Comparison of ENCODE assay signal across 1 cellular context in the genomic region with DNA sequence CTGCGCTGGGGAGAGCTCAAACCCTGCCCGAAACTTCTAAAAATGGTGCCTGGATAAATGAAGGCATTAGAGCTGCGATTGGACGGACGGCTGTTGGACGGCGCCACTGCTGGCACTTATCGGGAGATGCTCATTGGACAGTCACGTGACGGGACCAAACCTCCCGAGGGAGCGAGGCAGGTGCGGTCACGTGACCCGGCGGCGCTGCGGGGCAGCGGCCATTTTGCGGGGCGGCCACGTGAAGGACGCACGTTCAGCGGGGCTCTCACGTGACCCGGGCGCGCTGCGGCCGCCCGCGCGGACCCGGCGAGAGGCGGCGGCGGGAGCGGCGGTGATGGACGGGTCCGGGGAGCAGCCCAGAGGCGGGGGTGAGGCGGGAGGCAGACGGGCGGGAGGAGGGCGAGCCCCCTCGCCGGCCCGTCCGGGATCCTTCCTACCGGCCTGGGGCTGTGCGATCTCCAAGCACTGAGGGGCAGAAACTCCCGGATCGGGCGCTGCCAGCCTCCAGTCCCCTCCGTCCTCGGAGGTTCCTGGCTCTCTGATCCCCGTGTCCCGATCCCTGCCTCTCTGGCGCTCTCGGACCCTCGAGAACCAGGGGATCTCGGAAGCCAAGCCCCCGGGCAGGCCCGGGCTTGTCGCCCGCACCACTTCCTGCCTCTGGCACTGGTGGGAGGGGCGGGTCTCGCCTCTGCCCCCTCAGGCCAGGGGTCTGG.
TF ChIP-seq lines count a peak whose summit lies in the region.

A gene (plus strand): TSS at position 281 of the 713 bp plus-strand sequence. CDS start 54 bp downstream, at position 335.

TF ChIP-seq in K562, 482 proteins besides CTCF, POLR2A, EP300 and RAD21 (continued from another document and continues in another):
- peak; percentile 72 for TF ChIP-seq SAP30 (IDR thresholded peaks at IDR 0.05; ENCODE audit: borderline replicate concordance, insufficient read depth, low read depth, low read length, poor library complexity, severe bottlenecking)
- TF ChIP-seq SAFB2 (IDR thresholded peaks at IDR 0.05; ENCODE audit: borderline replicate concordance, low read depth, low read length, severe bottlenecking) = no peak
- TF ChIP-seq KDM4B (IDR thresholded peaks at IDR 0.05; ENCODE audit: borderline replicate concordance in 2 of 2, low read depth in 1 of 2) = peak in 1 of 2 experiments; percentile 35; a peak in 1 of 4 replicates
- TF ChIP-seq KAT8 (IDR thresholded peaks at IDR 0.05; ENCODE audit: low read depth) = no peak
- peak; percentile 27 for TF ChIP-seq CHD1 (IDR thresholded peaks at IDR 0.05; ENCODE audit: low read length)
- TF ChIP-seq CXXC5 (CRISPR knock-in tag; IDR thresholded peaks at IDR 0.05) = peak; percentile 100
- peak; percentile 72 for TF ChIP-seq NFIC (IDR thresholded peaks at IDR 0.05)
- TF ChIP-seq SIX5 (IDR thresholded peaks at IDR 0.05; ENCODE audit: borderline replicate concordance in 1 of 2, insufficient read depth in 1 of 2, low read depth in 1 of 2, low read length in 2 of 2) = peak; percentile 58 to 62; a peak in 3 of 4 replicates
- TF ChIP-seq, protein P1, sequence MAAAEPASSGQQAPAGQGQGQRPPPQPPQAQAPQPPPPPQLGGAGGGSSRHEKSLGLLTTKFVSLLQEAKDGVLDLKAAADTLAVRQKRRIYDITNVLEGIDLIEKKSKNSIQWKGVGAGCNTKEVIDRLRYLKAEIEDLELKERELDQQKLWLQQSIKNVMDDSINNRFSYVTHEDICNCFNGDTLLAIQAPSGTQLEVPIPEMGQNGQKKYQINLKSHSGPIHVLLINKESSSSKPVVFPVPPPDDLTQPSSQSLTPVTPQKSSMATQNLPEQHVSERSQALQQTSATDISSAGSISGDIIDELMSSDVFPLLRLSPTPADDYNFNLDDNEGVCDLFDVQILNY (CRISPR knock-in tag; IDR thresholded peaks at IDR 0.05) = no peak
- peak; percentile 93 for TF ChIP-seq MBD2 (IDR thresholded peaks at IDR 0.05; ENCODE audit: borderline replicate concordance, low read depth)
- no peak for TF ChIP-seq BACH1 (tag; IDR thresholded peaks at IDR 0.05)
- TF ChIP-seq NR2C2 (CRISPR knock-in tag; IDR thresholded peaks at IDR 0.05) = peak; percentile 60; the same call in 1 of the 2 replicates
- TF ChIP-seq NR2C2 (tag; IDR thresholded peaks at IDR 0.05) = peak; percentile 85
- no peak for TF ChIP-seq HNRNPL (IDR thresholded peaks at IDR 0.05; ENCODE audit: low read depth, low read length)
- TF ChIP-seq ILF3 (IDR thresholded peaks at IDR 0.05; ENCODE audit: borderline replicate concordance) = peak; percentile 98
- TF ChIP-seq, protein P2, sequence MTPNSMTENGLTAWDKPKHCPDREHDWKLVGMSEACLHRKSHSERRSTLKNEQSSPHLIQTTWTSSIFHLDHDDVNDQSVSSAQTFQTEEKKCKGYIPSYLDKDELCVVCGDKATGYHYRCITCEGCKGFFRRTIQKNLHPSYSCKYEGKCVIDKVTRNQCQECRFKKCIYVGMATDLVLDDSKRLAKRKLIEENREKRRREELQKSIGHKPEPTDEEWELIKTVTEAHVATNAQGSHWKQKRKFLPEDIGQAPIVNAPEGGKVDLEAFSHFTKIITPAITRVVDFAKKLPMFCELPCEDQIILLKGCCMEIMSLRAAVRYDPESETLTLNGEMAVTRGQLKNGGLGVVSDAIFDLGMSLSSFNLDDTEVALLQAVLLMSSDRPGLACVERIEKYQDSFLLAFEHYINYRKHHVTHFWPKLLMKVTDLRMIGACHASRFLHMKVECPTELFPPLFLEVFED (CRISPR knock-in tag; conservative IDR thresholded peaks at IDR 0.05) = no peak
- TF ChIP-seq YY1 (IDR thresholded peaks at IDR 0.05; ENCODE audit: borderline replicate concordance in 1 of 3, control insufficient read depth in 1 of 3, extremely low read depth in 1 of 3, insufficient read depth in 3 of 3, insufficient read length in 1 of 3, insufficient replicate concordance in 2 of 3, low read depth in 1 of 3, low read length in 2 of 3) = peak; percentile 99 to 100 (median 100)
- peak; percentile 65; the same call in 1 of the 2 replicates for TF ChIP-seq MTA3 (IDR thresholded peaks at IDR 0.05; ENCODE audit: borderline replicate concordance)
- TF ChIP-seq ATF1 (CRISPR knock-in tag; IDR thresholded peaks at IDR 0.05) = no peak
- peak; percentile 91 for TF ChIP-seq ATF1 (tag; IDR thresholded peaks at IDR 0.05)
- TF ChIP-seq, protein P3, sequence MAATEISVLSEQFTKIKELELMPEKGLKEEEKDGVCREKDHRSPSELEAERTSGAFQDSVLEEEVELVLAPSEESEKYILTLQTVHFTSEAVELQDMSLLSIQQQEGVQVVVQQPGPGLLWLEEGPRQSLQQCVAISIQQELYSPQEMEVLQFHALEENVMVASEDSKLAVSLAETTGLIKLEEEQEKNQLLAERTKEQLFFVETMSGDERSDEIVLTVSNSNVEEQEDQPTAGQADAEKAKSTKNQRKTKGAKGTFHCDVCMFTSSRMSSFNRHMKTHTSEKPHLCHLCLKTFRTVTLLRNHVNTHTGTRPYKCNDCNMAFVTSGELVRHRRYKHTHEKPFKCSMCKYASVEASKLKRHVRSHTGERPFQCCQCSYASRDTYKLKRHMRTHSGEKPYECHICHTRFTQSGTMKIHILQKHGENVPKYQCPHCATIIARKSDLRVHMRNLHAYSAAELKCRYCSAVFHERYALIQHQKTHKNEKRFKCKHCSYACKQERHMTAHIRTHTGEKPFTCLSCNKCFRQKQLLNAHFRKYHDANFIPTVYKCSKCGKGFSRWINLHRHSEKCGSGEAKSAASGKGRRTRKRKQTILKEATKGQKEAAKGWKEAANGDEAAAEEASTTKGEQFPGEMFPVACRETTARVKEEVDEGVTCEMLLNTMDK (IDR thresholded peaks at IDR 0.05; ENCODE audit: borderline replicate concordance, insufficient read depth, low read depth, low read length, poor library complexity, severe bottlenecking) = peak; percentile 75
- TF ChIP-seq HIVEP1 (CRISPR knock-in tag; IDR thresholded peaks at IDR 0.05) = no peak
- no peak for TF ChIP-seq BCOR (IDR thresholded peaks at IDR 0.05)
- TF ChIP-seq TBP (optimal IDR thresholded peaks at IDR 0.05; ENCODE audit: low read depth, low read length) = peak; percentile 62
- peak; percentile 79 to 91 for TF ChIP-seq MAZ (CRISPR knock-in tag; conservative IDR thresholded peaks at IDR 0.05 in 1 of 2, IDR thresholded peaks at IDR 0.05 in 1 of 2)
- TF ChIP-seq, protein P4, sequence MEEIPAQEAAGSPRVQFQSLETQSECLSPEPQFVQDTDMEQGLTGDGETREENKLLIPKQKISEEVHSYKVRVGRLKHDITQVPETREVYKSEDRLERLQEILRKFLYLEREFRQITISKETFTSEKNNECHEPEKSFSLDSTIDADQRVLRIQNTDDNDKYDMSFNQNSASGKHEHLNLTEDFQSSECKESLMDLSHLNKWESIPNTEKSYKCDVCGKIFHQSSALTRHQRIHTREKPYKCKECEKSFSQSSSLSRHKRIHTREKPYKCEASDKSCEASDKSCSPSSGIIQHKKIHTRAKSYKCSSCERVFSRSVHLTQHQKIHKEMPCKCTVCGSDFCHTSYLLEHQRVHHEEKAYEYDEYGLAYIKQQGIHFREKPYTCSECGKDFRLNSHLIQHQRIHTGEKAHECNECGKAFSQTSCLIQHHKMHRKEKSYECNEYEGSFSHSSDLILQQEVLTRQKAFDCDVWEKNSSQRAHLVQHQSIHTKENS (CRISPR knock-in tag; IDR thresholded peaks at IDR 0.05) = no peak
- TF ChIP-seq, protein P5, sequence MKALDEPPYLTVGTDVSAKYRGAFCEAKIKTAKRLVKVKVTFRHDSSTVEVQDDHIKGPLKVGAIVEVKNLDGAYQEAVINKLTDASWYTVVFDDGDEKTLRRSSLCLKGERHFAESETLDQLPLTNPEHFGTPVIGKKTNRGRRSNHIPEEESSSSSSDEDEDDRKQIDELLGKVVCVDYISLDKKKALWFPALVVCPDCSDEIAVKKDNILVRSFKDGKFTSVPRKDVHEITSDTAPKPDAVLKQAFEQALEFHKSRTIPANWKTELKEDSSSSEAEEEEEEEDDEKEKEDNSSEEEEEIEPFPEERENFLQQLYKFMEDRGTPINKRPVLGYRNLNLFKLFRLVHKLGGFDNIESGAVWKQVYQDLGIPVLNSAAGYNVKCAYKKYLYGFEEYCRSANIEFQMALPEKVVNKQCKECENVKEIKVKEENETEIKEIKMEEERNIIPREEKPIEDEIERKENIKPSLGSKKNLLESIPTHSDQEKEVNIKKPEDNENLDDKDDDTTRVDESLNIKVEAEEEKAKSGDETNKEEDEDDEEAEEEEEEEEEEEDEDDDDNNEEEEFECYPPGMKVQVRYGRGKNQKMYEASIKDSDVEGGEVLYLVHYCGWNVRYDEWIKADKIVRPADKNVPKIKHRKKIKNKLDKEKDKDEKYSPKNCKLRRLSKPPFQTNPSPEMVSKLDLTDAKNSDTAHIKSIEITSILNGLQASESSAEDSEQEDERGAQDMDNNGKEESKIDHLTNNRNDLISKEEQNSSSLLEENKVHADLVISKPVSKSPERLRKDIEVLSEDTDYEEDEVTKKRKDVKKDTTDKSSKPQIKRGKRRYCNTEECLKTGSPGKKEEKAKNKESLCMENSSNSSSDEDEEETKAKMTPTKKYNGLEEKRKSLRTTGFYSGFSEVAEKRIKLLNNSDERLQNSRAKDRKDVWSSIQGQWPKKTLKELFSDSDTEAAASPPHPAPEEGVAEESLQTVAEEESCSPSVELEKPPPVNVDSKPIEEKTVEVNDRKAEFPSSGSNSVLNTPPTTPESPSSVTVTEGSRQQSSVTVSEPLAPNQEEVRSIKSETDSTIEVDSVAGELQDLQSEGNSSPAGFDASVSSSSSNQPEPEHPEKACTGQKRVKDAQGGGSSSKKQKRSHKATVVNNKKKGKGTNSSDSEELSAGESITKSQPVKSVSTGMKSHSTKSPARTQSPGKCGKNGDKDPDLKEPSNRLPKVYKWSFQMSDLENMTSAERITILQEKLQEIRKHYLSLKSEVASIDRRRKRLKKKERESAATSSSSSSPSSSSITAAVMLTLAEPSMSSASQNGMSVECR (CRISPR knock-in tag; IDR thresholded peaks at IDR 0.05) = peak; percentile 99
- TF ChIP-seq ESRRB (CRISPR knock-in tag; IDR thresholded peaks at IDR 0.05; ENCODE audit: borderline replicate concordance) = no peak
- TF ChIP-seq ZNF589 (CRISPR knock-in tag; IDR thresholded peaks at IDR 0.05; ENCODE audit: low read depth) = peak; percentile 83; the same call in 1 of the 2 replicates
- TF ChIP-seq, protein P6, sequence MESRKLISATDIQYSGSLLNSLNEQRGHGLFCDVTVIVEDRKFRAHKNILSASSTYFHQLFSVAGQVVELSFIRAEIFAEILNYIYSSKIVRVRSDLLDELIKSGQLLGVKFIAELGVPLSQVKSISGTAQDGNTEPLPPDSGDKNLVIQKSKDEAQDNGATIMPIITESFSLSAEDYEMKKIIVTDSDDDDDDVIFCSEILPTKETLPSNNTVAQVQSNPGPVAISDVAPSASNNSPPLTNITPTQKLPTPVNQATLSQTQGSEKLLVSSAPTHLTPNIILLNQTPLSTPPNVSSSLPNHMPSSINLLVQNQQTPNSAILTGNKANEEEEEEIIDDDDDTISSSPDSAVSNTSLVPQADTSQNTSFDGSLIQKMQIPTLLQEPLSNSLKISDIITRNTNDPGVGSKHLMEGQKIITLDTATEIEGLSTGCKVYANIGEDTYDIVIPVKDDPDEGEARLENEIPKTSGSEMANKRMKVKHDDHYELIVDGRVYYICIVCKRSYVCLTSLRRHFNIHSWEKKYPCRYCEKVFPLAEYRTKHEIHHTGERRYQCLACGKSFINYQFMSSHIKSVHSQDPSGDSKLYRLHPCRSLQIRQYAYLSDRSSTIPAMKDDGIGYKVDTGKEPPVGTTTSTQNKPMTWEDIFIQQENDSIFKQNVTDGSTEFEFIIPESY (CRISPR knock-in tag; IDR thresholded peaks at IDR 0.05) = peak; percentile 83
- peak; percentile 59 for TF ChIP-seq ETV5 (CRISPR knock-in tag; IDR thresholded peaks at IDR 0.05; ENCODE audit: low read depth)
- peak; percentile 57; the same call in 1 of the 2 replicates for TF ChIP-seq DIDO1 (tag; IDR thresholded peaks at IDR 0.05; ENCODE audit: low read depth)
- peak; percentile 66 for TF ChIP-seq PCBP1 (IDR thresholded peaks at IDR 0.05; ENCODE audit: low read depth, low read length, poor library complexity, severe bottlenecking)
- TF ChIP-seq, protein P7, sequence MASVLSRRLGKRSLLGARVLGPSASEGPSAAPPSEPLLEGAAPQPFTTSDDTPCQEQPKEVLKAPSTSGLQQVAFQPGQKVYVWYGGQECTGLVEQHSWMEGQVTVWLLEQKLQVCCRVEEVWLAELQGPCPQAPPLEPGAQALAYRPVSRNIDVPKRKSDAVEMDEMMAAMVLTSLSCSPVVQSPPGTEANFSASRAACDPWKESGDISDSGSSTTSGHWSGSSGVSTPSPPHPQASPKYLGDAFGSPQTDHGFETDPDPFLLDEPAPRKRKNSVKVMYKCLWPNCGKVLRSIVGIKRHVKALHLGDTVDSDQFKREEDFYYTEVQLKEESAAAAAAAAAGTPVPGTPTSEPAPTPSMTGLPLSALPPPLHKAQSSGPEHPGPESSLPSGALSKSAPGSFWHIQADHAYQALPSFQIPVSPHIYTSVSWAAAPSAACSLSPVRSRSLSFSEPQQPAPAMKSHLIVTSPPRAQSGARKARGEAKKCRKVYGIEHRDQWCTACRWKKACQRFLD (CRISPR knock-in tag; IDR thresholded peaks at IDR 0.05) = no peak
